Comparison of ENCODE assay signal across 8 cellular contexts in the genomic region with DNA sequence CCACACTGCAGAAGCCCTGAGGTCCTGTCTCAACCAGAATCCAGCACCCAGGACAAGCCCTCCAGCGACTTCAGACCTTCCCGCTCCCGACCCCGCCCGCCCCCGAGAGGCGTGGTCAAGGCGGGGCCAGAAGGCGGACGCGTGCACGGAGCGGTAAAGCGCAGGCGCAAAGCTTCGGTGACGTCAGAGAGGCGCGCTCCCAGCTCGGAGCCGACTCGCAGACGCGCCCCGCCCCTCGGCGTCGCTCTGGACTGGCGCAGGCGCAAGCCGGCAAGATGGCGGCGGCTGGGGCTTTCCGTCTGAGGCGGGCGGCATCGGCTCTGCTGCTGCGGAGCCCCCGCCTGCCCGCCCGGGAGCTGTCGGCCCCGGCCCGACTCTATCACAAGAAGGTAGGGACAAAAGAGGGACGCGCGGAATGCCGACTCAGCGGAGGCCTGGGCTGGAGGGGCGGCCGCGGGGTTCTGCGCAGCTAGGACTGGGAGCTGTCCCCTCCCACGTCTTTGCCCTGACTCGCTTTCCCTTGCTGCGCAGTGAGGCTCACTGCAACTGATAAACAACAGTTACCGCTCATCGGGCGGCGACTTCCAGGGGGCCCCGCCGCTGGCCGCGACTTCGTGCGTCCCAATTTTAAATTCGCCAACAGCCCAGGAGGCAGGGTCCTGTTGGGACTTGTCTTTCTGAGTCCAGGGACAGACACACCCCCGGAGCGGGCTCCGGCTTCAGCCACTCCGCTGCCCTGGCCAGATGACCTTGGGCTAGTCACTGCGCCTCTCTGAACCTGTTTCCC.
DNase-seq lines count a peak whose midpoint lies in the region; ATAC-seq and TF ChIP-seq lines count a peak whose summit lies in the region.

A gene (plus strand): TSS at position 249 of the 787 bp plus-strand sequence. CDS start 27 bp downstream, at position 276.

- no peaks in the 10 kb centered on the region for H3K27me3 Mint-ChIP-seq in central memory CD8-positive, alpha-beta T cell

- peaks cover 52% of the 10 kb centered on the region for H3K36me3 Mint-ChIP-seq in central memory CD8-positive, alpha-beta T cell (ENCODE audit: insufficient read depth)

- H3K4me3 Mint-ChIP-seq in central memory CD8-positive, alpha-beta T cell: peak within 1 kb of the TSS; percentile 99

- peak within 1 kb of the TSS; percentile 99 for H3K27ac Mint-ChIP-seq in central memory CD8-positive, alpha-beta T cell (ENCODE audit: low read depth)

- peaks cover 42% of the 10 kb centered on the region for H3K4me1 Mint-ChIP-seq in central memory CD8-positive, alpha-beta T cell

- peak; percentile 42 for ATAC-seq in HG03378 (IDR thresholded peaks at IDR 0.05; ENCODE audit: unreplicated experiment)
- ATAC-seq in activated CD4-positive, CD25-positive, alpha-beta regulatory T cell treated with anti-CD3 and anti-CD28 coated beads, Interleukin-2, amount 50 U/mL, for 24 hours: peak; percentile 66 to 68
- peak; percentile 54 for ATAC-seq in central memory CD8-positive, alpha-beta T cell (replicated peaks; ENCODE audit: extremely low read depth, poor library complexity, severe bottlenecking)

- peak; percentile 99 for DNase-seq in AG20443 (ENCODE audit: low spot score)
- DNase-seq in NCI-H446 treated with DMSO at 0.1 percent for 48 hours (lab: John Stamatoyannopoulos, UW): peak; percentile 89
- DNase-seq in central memory CD8-positive, alpha-beta T cell (ENCODE audit: low spot score in 2 of 2): peak; percentile 98 to 100
- DNase-seq in iris pigment epithelial cell (ENCODE audit: low read depth): peak; percentile 96
- DNase-seq in stimulated activated CD4-positive, alpha-beta T cell treated with anti-CD3 and anti-CD28 coated beads, Interleukin-12 subunit alpha, Interleukin-12 subunit beta, amount 100 ng/mL, for 24 hours (ENCODE audit: low read depth in 2 of 2): peak; percentile 98 to 99

- peak; percentile 92 for TF ChIP-seq POLR2A in GM19099 (IDR thresholded peaks at IDR 0.05; ENCODE audit: extremely low read depth, insufficient read length, low read depth)

- H3K9me3 Mint-ChIP-seq in central memory CD8-positive, alpha-beta T cell: no peaks in the 10 kb centered on the region

Comparison
In these comparisons a context has a peak if more than half of its experiments do, and no peak if none do; other contexts are left out.
1. Peak in every context shown above with its lines: DNase-seq and ATAC-seq.